ENCODE assay signal across 1 cellular context in the genomic region with DNA sequence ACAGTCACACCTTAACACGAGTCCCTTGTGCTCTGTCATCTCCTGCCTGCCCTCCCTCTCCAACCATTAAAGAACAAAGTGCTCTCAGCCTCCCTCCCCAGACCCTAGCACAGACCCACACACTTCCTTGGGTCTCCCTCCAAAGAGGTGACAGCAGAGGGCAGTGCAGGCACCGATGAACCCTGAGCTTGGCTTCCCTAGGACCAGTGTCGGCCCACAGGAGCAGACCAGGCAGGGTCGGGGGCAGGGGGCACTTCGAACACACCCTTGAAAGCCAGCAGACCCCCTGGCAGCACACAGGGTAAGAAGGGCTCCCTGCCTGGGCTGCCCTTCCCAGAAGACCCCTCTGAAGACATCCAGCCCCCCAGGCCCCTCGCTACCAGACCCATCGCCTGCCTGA.
TF ChIP-seq lines count a peak whose summit lies in the region.

No MANE protein-coding gene starts in this region.

TF ChIP-seq in endothelial cell of umbilical vein, 7 proteins besides CTCF, POLR2A, EP300 and RAD21:
- TF ChIP-seq FOS (IDR thresholded peaks at IDR 0.05; ENCODE audit: borderline replicate concordance, insufficient read depth, low read length) (no peak), JUN (IDR thresholded peaks at IDR 0.05; ENCODE audit: borderline replicate concordance, insufficient read depth, insufficient read length, low read depth) (no peak), GATA2 (IDR thresholded peaks at IDR 0.05; ENCODE audit: insufficient read depth, insufficient read length, low read depth, low read length) (no peak), MYC (IDR thresholded peaks at IDR 0.05; ENCODE audit: low read depth, low read length) (no peak), POLR2AphosphoS5 (IDR thresholded peaks at IDR 0.05; ENCODE audit: insufficient read depth, low read depth, low read length) (no peak), EZH2 (IDR thresholded peaks at IDR 0.05; ENCODE audit: borderline replicate concordance, low read depth, low read length, severe bottlenecking) (no peak)
- TF ChIP-seq, protein P1, sequence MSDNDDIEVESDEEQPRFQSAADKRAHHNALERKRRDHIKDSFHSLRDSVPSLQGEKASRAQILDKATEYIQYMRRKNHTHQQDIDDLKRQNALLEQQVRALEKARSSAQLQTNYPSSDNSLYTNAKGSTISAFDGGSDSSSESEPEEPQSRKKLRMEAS (IDR thresholded peaks at IDR 0.05; ENCODE audit: insufficient read depth, insufficient read length), result no peak
